ENCODE assay signal across 1 cellular context in the genomic region with DNA sequence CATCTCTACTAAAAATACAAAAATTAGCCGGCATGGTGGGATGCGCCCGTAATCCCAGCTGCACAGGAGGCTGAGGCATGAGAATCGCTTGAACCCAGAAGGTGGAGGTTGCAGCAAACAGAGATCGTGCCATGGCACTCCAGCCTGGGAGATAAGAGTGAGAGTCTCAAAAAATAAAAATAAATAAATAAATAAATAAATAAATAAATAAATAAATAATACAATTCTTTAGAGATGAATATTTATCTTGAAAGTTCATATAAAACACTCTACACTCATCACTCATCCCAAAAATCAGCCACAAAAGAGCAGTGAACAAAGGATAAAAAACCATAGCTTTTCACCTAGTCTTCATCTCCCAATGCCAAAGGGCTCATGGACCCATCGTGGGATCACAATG.
TF ChIP-seq lines count a peak whose summit lies in the region.

No MANE protein-coding gene starts in this region.

TF ChIP-seq in HEK293, 187 proteins besides CTCF, POLR2A, EP300 and RAD21 (continued from another document):
- no peak for TF ChIP-seq TCF7L2 (IDR thresholded peaks at IDR 0.05; ENCODE audit: borderline replicate concordance, low read depth, low read length)
- TF ChIP-seq, protein P1, sequence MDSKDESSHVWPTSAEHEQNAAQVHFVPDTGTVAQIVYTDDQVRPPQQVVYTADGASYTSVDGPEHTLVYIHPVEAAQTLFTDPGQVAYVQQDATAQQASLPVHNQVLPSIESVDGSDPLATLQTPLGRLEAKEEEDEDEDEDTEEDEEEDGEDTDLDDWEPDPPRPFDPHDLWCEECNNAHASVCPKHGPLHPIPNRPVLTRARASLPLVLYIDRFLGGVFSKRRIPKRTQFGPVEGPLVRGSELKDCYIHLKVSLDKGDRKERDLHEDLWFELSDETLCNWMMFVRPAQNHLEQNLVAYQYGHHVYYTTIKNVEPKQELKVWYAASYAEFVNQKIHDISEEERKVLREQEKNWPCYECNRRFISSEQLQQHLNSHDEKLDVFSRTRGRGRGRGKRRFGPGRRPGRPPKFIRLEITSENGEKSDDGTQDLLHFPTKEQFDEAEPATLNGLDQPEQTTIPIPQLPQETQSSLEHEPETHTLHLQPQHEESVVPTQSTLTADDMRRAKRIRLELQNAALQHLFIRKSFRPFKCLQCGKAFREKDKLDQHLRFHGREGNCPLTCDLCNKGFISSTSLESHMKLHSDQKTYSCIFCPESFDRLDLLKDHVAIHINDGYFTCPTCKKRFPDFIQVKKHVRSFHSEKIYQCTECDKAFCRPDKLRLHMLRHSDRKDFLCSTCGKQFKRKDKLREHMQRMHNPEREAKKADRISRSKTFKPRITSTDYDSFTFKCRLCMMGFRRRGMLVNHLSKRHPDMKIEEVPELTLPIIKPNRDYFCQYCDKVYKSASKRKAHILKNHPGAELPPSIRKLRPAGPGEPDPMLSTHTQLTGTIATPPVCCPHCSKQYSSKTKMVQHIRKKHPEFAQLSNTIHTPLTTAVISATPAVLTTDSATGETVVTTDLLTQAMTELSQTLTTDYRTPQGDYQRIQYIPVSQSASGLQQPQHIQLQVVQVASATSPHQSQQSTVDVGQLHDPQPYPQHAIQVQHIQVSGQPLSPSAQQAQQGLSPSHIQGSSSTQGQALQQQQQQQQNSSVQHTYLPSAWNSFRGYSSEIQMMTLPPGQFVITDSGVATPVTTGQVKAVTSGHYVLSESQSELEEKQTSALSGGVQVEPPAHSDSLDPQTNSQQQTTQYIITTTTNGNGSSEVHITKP (tag by site-specific recombination; IDR thresholded peaks at IDR 0.05): no peak
- TF ChIP-seq, protein P2, sequence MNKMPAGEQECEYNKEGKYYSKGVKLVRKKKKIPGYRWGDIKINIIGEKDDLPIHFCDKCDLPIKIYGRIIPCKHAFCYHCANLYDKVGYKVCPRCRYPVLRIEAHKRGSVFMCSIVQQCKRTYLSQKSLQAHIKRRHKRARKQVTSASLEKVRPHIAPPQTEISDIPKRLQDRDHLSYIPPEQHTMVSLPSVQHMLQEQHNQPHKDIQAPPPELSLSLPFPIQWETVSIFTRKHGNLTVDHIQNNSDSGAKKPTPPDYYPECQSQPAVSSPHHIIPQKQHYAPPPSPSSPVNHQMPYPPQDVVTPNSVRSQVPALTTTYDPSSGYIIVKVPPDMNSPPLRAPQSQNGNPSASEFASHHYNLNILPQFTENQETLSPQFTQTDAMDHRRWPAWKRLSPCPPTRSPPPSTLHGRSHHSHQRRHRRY (tag by site-specific recombination; IDR thresholded peaks at IDR 0.05): no peak
- no peak for TF ChIP-seq GLI2 (tag by site-specific recombination; IDR thresholded peaks at IDR 0.05; ENCODE audit: borderline replicate concordance, low read depth)
- TF ChIP-seq ZSCAN16 (tag by site-specific recombination; IDR thresholded peaks at IDR 0.05): no peak
- TF ChIP-seq, protein P3, sequence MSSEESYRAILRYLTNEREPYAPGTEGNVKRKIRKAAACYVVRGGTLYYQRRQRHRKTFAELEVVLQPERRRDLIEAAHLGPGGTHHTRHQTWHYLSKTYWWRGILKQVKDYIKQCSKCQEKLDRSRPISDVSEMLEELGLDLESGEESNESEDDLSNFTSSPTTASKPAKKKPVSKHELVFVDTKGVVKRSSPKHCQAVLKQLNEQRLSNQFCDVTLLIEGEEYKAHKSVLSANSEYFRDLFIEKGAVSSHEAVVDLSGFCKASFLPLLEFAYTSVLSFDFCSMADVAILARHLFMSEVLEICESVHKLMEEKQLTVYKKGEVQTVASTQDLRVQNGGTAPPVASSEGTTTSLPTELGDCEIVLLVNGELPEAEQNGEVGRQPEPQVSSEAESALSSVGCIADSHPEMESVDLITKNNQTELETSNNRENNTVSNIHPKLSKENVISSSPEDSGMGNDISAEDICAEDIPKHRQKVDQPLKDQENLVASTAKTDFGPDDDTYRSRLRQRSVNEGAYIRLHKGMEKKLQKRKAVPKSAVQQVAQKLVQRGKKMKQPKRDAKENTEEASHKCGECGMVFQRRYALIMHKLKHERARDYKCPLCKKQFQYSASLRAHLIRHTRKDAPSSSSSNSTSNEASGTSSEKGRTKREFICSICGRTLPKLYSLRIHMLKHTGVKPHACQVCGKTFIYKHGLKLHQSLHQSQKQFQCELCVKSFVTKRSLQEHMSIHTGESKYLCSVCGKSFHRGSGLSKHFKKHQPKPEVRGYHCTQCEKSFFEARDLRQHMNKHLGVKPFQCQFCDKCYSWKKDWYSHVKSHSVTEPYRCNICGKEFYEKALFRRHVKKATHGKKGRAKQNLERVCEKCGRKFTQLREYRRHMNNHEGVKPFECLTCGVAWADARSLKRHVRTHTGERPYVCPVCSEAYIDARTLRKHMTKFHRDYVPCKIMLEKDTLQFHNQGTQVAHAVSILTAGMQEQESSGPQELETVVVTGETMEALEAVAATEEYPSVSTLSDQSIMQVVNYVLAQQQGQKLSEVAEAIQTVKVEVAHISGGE (tag by site-specific recombination; conservative IDR thresholded peaks at IDR 0.05; ENCODE audit: low read depth): peak; percentile 48
- TF ChIP-seq ZNF707 (tag by site-specific recombination; IDR thresholded peaks at IDR 0.05): no peak
- TF ChIP-seq ZNF654 (tag by site-specific recombination; IDR thresholded peaks at IDR 0.05; ENCODE audit: low read depth): peak; percentile 9; the same call in 1 of the 2 replicates
- TF ChIP-seq, protein P4, sequence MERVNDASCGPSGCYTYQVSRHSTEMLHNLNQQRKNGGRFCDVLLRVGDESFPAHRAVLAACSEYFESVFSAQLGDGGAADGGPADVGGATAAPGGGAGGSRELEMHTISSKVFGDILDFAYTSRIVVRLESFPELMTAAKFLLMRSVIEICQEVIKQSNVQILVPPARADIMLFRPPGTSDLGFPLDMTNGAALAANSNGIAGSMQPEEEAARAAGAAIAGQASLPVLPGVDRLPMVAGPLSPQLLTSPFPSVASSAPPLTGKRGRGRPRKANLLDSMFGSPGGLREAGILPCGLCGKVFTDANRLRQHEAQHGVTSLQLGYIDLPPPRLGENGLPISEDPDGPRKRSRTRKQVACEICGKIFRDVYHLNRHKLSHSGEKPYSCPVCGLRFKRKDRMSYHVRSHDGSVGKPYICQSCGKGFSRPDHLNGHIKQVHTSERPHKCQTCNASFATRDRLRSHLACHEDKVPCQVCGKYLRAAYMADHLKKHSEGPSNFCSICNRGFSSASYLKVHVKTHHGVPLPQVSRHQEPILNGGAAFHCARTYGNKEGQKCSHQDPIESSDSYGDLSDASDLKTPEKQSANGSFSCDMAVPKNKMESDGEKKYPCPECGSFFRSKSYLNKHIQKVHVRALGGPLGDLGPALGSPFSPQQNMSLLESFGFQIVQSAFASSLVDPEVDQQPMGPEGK (tag by site-specific recombination; IDR thresholded peaks at IDR 0.05): no peak
- TF ChIP-seq KLF7 (tag by site-specific recombination; IDR thresholded peaks at IDR 0.05; ENCODE audit: borderline replicate concordance): no peak
- peak; percentile 27; the same call in 1 of the 2 replicates for TF ChIP-seq ZBTB8A (tag by site-specific recombination; IDR thresholded peaks at IDR 0.05)
- no peak for TF ChIP-seq GLI4 (tag by site-specific recombination; IDR thresholded peaks at IDR 0.05)
- TF ChIP-seq ZNF138 (tag by site-specific recombination; IDR thresholded peaks at IDR 0.05; ENCODE audit: borderline replicate concordance): no peak
- TF ChIP-seq ZNF302 (tag by site-specific recombination; IDR thresholded peaks at IDR 0.05; ENCODE audit: low read depth): no peak
- peak; percentile 62; the same call in 1 of the 2 replicates for TF ChIP-seq ZNF394 (tag by site-specific recombination; IDR thresholded peaks at IDR 0.05; ENCODE audit: borderline replicate concordance)
- TF ChIP-seq, protein P5, sequence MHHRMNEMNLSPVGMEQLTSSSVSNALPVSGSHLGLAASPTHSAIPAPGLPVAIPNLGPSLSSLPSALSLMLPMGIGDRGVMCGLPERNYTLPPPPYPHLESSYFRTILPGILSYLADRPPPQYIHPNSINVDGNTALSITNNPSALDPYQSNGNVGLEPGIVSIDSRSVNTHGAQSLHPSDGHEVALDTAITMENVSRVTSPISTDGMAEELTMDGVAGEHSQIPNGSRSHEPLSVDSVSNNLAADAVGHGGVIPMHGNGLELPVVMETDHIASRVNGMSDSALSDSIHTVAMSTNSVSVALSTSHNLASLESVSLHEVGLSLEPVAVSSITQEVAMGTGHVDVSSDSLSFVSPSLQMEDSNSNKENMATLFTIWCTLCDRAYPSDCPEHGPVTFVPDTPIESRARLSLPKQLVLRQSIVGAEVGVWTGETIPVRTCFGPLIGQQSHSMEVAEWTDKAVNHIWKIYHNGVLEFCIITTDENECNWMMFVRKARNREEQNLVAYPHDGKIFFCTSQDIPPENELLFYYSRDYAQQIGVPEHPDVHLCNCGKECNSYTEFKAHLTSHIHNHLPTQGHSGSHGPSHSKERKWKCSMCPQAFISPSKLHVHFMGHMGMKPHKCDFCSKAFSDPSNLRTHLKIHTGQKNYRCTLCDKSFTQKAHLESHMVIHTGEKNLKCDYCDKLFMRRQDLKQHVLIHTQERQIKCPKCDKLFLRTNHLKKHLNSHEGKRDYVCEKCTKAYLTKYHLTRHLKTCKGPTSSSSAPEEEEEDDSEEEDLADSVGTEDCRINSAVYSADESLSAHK (tag by site-specific recombination; IDR thresholded peaks at IDR 0.05): no peak
- peak; percentile 29; the same call in 1 of the 2 replicates for TF ChIP-seq ZNF140 (tag by site-specific recombination; IDR thresholded peaks at IDR 0.05)
- no peak for TF ChIP-seq FEZF1 (tag by site-specific recombination; IDR thresholded peaks at IDR 0.05)
- TF ChIP-seq ZNF2 (tag by site-specific recombination; IDR thresholded peaks at IDR 0.05): no peak
